8 cellular contexts compared by ENCODE assay signal in the genomic region with DNA sequence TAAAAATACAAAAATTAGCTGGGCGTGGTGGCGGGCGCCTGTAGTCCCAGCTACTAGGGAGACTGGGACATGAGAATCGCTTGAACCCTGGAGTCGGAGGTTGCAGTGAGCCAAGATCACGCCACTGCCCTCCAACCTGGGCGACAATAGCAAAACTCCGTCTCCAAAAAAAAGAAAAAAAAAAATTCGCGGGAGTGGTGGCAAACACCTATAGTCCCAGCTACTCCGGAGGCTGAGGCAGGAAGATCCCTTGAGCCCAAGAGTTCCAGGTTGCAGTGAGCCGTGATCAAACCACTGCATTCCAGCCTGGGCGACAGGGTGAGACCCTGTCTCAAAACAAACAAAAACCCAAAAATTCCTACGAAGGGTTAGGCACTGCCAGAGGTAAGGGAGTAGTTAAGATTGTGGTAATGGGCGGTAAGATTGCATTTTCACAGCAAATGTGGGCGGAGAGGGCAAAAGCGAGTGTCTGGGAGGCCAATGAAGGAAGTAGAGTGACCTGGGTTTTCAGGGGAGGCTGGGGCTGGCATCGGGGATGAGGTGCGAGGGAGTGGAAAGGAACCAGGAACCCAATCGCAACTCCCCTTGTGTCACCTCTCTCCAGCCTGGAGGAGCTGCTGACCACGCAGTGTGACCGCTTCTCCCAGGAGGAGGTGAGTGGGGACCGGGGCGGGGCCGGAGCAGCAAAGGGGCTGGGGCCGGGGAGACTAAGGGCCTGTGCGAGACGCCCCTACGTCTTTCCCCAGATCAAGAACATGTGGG. TPM values are rescaled to one million over a fixed set of nuclear protein-coding genes. Genes with fewer than 3 reads are reported as not detected.
DNase-seq lines count a peak whose midpoint lies in the region; ATAC-seq and TF ChIP-seq lines count a peak whose summit lies in the region.

No MANE protein-coding gene starts in this region.

- no peak for TF ChIP-seq EP300 in suprapubic skin (IDR thresholded peaks at IDR 0.05)

- H3K9me3 ChIP-seq in iPS-20b (ENCODE audit: insufficient read depth, low read depth, low read length) = no peaks in the 10 kb centered on the region
- no peaks in the 10 kb centered on the region for H3K9me3 ChIP-seq in suprapubic skin

- no peaks in the 10 kb centered on the region for H3K9me3 Mint-ChIP-seq in activated naive CD4-positive, alpha-beta T cell treated with anti-CD3 and anti-CD28 coated beads for 36 hours
- H3K9me3 Mint-ChIP-seq in activated CD8-positive, alpha-beta T cell treated with anti-CD3 and anti-CD28 coated beads, Interleukin-2, amount 10 ng/mL, durations not matched to agents 7 days and 5 days (ENCODE audit: insufficient read depth) = no peaks in the 10 kb centered on the region

- 31% methylated on average over 28 of the region's 29 CpGs for WGBS in suprapubic skin

- peak overlapping the region; percentile 95; the same call in 1 of the 2 replicates for H3K9ac ChIP-seq in iPS-20b (ENCODE audit: low read depth, low read length)

- H3K4me1 ChIP-seq in iPS-20b (ENCODE audit: insufficient read depth, low read length) = peaks cover 6% of the 10 kb centered on the region
- peaks cover 22% of the 10 kb centered on the region for H3K4me1 ChIP-seq in suprapubic skin

- TF ChIP-seq POLR2A in suprapubic skin (IDR thresholded peaks at IDR 0.05) = no peak

- ATAC-seq in activated CD8-positive, alpha-beta T cell treated with anti-CD3 and anti-CD28 coated beads, Interleukin-2, amount 10 ng/mL, durations not matched to agents 7 days and 5 days = no peak
- ATAC-seq in HG02610 (IDR thresholded peaks at IDR 0.05; ENCODE audit: unreplicated experiment) = no peak

- POLR2A ChIA-PET in activated CD8-positive, alpha-beta T cell treated with anti-CD3 and anti-CD28 coated beads, Interleukin-2, amount 10 ng/mL, durations not matched to agents 7 days and 5 days (lab: Charles Lee) = interaction anchor here (0.5 to 2.2 kb wide), 9 partner anchors 9 to 468 kb away, joined by 3 to 8 read pairs (median 4); a partner anchor contains a TSS

- H3K4me3 ChIP-seq in iPS-20b (ENCODE audit: low read length) = peak overlapping the region; percentile 84
- peak overlapping the region; percentile 77 for H3K4me3 ChIP-seq in suprapubic skin

- H3K36me3 Mint-ChIP-seq in activated naive CD4-positive, alpha-beta T cell treated with anti-CD3 and anti-CD28 coated beads for 36 hours (ENCODE audit: low read depth) = peaks cover 25% of the 10 kb centered on the region
- H3K36me3 Mint-ChIP-seq in activated CD8-positive, alpha-beta T cell treated with anti-CD3 and anti-CD28 coated beads, Interleukin-2, amount 10 ng/mL, durations not matched to agents 7 days and 5 days (ENCODE audit: low read depth) = peaks cover 44% of the 10 kb centered on the region

- H3K27me3 Mint-ChIP-seq in activated naive CD4-positive, alpha-beta T cell treated with anti-CD3 and anti-CD28 coated beads for 36 hours (ENCODE audit: low read depth) = no peaks in the 10 kb centered on the region
- H3K27me3 Mint-ChIP-seq in activated CD8-positive, alpha-beta T cell treated with anti-CD3 and anti-CD28 coated beads, Interleukin-2, amount 10 ng/mL, durations not matched to agents 7 days and 5 days (ENCODE audit: low read depth) = no peaks in the 10 kb centered on the region

- H3K27ac ChIP-seq in iPS-20b (ENCODE audit: low read length) = peak overlapping the region; percentile 86
- H3K27ac ChIP-seq in suprapubic skin = peak overlapping the region; percentile 99

- TF ChIP-seq CTCF in suprapubic skin (IDR thresholded peaks at IDR 0.05) = no peak

- DNase-seq in activated naive CD4-positive, alpha-beta T cell treated with anti-CD3 and anti-CD28 coated beads for 36 hours = no peak
- no peak for DNase-seq in activated naive CD4-positive, alpha-beta T cell treated with Interleukin-2 at 50 U/mL for 16 hours
- no peak for DNase-seq in activated CD8-positive, alpha-beta T cell treated with anti-CD3 and anti-CD28 coated beads, Interleukin-2, amount 10 ng/mL, durations not matched to agents 7 days and 5 days
- no peak for DNase-seq in suprapubic skin (ENCODE audit: low spot score in 2 of 2)
- DNase-seq in activated CD4-positive, alpha-beta T cell treated with anti-CD3 and anti-CD28 coated beads for 4 hours = no peak
- DNase-seq in NCI-H345 treated with DMSO at 0.1 percent for 48 hours (lab: John Stamatoyannopoulos, UW; ENCODE audit: unreplicated experiment) = no peak

- peak overlapping the region; percentile 99 for H3K27ac Mint-ChIP-seq in activated naive CD4-positive, alpha-beta T cell treated with anti-CD3 and anti-CD28 coated beads for 36 hours
- H3K27ac Mint-ChIP-seq in activated CD8-positive, alpha-beta T cell treated with anti-CD3 and anti-CD28 coated beads, Interleukin-2, amount 10 ng/mL, durations not matched to agents 7 days and 5 days = peak overlapping the region; percentile 100

- CTCF ChIA-PET in activated naive CD4-positive, alpha-beta T cell treated with anti-CD3 and anti-CD28 coated beads for 36 hours (lab: Charles Lee) = interaction anchor here (1.1 kb wide), 1 partner anchor 32 kb away, joined by 3 read pairs; no protein-coding TSS in a partner anchor
- CTCF ChIA-PET in activated CD8-positive, alpha-beta T cell treated with anti-CD3 and anti-CD28 coated beads, Interleukin-2, amount 10 ng/mL, durations not matched to agents 7 days and 5 days (lab: Charles Lee) = interaction anchor here (1.1 to 2.0 kb wide), 3 partner anchors 9 to 34 kb away, joined by 3 to 6 read pairs (median 4); a partner anchor contains a TSS

- no peaks in the 10 kb centered on the region for H3K27me3 ChIP-seq in iPS-20b (ENCODE audit: insufficient read depth, low read length)
- H3K27me3 ChIP-seq in suprapubic skin = no peaks in the 10 kb centered on the region

- H3K36me3 ChIP-seq in iPS-20b (ENCODE audit: insufficient read depth, low read depth, low read length) (0 out of 2 replicates have a peak, but pooled peaks cover 4% of the 10 kb centered on the region), suprapubic skin (no peaks in the 10 kb centered on the region)

- H3K4me1 Mint-ChIP-seq in activated naive CD4-positive, alpha-beta T cell treated with anti-CD3 and anti-CD28 coated beads for 36 hours (ENCODE audit: low read depth) = peaks cover 37% of the 10 kb centered on the region
- peaks cover 60% of the 10 kb centered on the region for H3K4me1 Mint-ChIP-seq in activated CD8-positive, alpha-beta T cell treated with anti-CD3 and anti-CD28 coated beads, Interleukin-2, amount 10 ng/mL, durations not matched to agents 7 days and 5 days (ENCODE audit: low read depth)

- intact Hi-C loops in activated naive CD4-positive, alpha-beta T cell treated with anti-CD3 and anti-CD28 coated beads for 36 hours (cut with micrococcal nuclease) = loop anchor here (5.0 to 10.0 kb wide), 2 partner anchors 95 to 548 kb away; a partner anchor contains a TSS

- peak overlapping the region; percentile 99 for H3K4me3 Mint-ChIP-seq in activated naive CD4-positive, alpha-beta T cell treated with anti-CD3 and anti-CD28 coated beads for 36 hours
- peak overlapping the region; percentile 99 for H3K4me3 Mint-ChIP-seq in activated CD8-positive, alpha-beta T cell treated with anti-CD3 and anti-CD28 coated beads, Interleukin-2, amount 10 ng/mL, durations not matched to agents 7 days and 5 days

RNA-seq across cellular contexts. Expression of a gene that starts 2.6 kb away (rescaled TPM):
- under 1 TPM; 0.67 to 0.86 TPM for total RNA-seq in activated naive CD4-positive, alpha-beta T cell treated with anti-CD3 and anti-CD28 coated beads for 36 hours
- 1 to 10 TPM in 1 of 2 experiments, not detected in 1; 1.3 TPM for total RNA-seq in activated CD8-positive, alpha-beta T cell treated with anti-CD3 and anti-CD28 coated beads, Interleukin-2, amount 10 ng/mL, durations not matched to agents 7 days and 5 days
- total RNA-seq in suprapubic skin = not detected

RNA-seq across cellular contexts. Expression of a gene that starts 5.1 kb away (rescaled TPM):
- total RNA-seq in activated naive CD4-positive, alpha-beta T cell treated with anti-CD3 and anti-CD28 coated beads for 36 hours = 100 to 1,000 TPM; 133 to 134 TPM
- total RNA-seq in activated CD8-positive, alpha-beta T cell treated with anti-CD3 and anti-CD28 coated beads, Interleukin-2, amount 10 ng/mL, durations not matched to agents 7 days and 5 days = 100 to 1,000 TPM; 321 to 342 TPM
- total RNA-seq in suprapubic skin = 1 to 10 TPM in 2 of 4 donors, under 1 TPM in 1, not detected in 1; 0.52 to 2.3 (median 1.3) TPM

RNA-seq across cellular contexts. Expression of a gene that starts 6.9 kb away (rescaled TPM):
- total RNA-seq in activated naive CD4-positive, alpha-beta T cell treated with anti-CD3 and anti-CD28 coated beads for 36 hours = 10 to 100 TPM; 36.6 to 38.4 TPM
- total RNA-seq in activated CD8-positive, alpha-beta T cell treated with anti-CD3 and anti-CD28 coated beads, Interleukin-2, amount 10 ng/mL, durations not matched to agents 7 days and 5 days = 10 to 100 TPM; 75.4 to 75.7 TPM
- 10 to 100 TPM; 34.4 to 43.2 (median 38.4) TPM for total RNA-seq in suprapubic skin

RNA-seq across cellular contexts. Expression of a gene that starts 18.0 kb away (rescaled TPM):
- 1 to 10 TPM; 5.3 to 6.0 TPM for total RNA-seq in activated naive CD4-positive, alpha-beta T cell treated with anti-CD3 and anti-CD28 coated beads for 36 hours
- 10 to 100 TPM; 13.5 to 13.8 TPM for total RNA-seq in activated CD8-positive, alpha-beta T cell treated with anti-CD3 and anti-CD28 coated beads, Interleukin-2, amount 10 ng/mL, durations not matched to agents 7 days and 5 days
- 10 to 100 TPM in 1 of 4 donors, 1 to 10 TPM in 3; 6.3 to 12.1 (median 8.1) TPM for total RNA-seq in suprapubic skin

RNA-seq across cellular contexts. Expression of a gene that starts 22.1 kb away (rescaled TPM):
- total RNA-seq in activated naive CD4-positive, alpha-beta T cell treated with anti-CD3 and anti-CD28 coated beads for 36 hours = 10 to 100 TPM; 39.2 to 41.4 TPM
- 10 to 100 TPM; 62.7 to 67.5 TPM for total RNA-seq in activated CD8-positive, alpha-beta T cell treated with anti-CD3 and anti-CD28 coated beads, Interleukin-2, amount 10 ng/mL, durations not matched to agents 7 days and 5 days
- 10 to 100 TPM; 21.6 to 34.9 (median 27.7) TPM for total RNA-seq in suprapubic skin

Comparison
In these comparisons a context has a peak if more than half of its experiments do, and no peak if none do; other contexts are left out.
1. RNA of a gene that starts 5.1 kb away (total RNA-seq): 321 to 342 TPM in activated CD8-positive, alpha-beta T cell treated with anti-CD3 and anti-CD28 coated beads, Interleukin-2, amount 10 ng/mL, durations not matched to agents 7 days and 5 days and 133 to 134 TPM in activated naive CD4-positive, alpha-beta T cell treated with anti-CD3 and anti-CD28 coated beads for 36 hours; 0.52 to 2.3 TPM in suprapubic skin; every median in the first group is over 10 times any median in the second.